Comparison of ENCODE assay signal across 8 cellular contexts in genomic region chr19:19539738-19540703, GRCh38. TPM values are rescaled to one million over a fixed set of nuclear protein-coding genes. Genes with fewer than 3 reads are reported as not detected.
A peak's percentile ranks its signal among the peaks of the same experiment; 100 is the strongest.
DNase-seq lines count a peak whose midpoint lies in the region; ATAC-seq, FAIRE-seq and TF ChIP-seq lines count a peak whose summit lies in the region.

No MANE protein-coding gene starts in this region.

- H4K91ac ChIP-seq in H1 (replicated peaks; ENCODE audit: insufficient read length, low read length) = no peak overlapping the region

- H3K4me3 Mint-ChIP-seq in activated CD4-positive, alpha-beta memory T cell treated with anti-CD3 and anti-CD28 coated beads, Interleukin-2, amount 10 ng/mL, durations not matched to agents 7 days and 5 days = peak overlapping the region; percentile 43

- TF ChIP-seq POLR2A in H1 (IDR thresholded peaks at IDR 0.05; ENCODE audit: control extremely low read depth in 1 of 2, low read depth in 2 of 2, low read length in 2 of 2) (no peak), transverse colon (IDR thresholded peaks at IDR 0.05) (no peak)

- 0 out of 2 replicates have a peak overlapping the region, but pooled peaks have one; percentile 81 for H2BK15ac ChIP-seq in H1 (ENCODE audit: low read length)

- H2BK120ac ChIP-seq in H1 (replicated peaks; ENCODE audit: low read depth, low read length) = no peak overlapping the region

- H3K9me3 ChIP-seq in H1 (ENCODE audit: insufficient read depth in 2 of 2, low read depth in 1 of 2, low read length in 1 of 2) = peaks cover 0 to 4% of the 10 kb centered on the region in 2 experiments; a peak in 1 of 4 replicates
- no peaks in the 10 kb centered on the region for H3K9me3 ChIP-seq in neutrophil
- H3K9me3 ChIP-seq in transverse colon = no peaks in the 10 kb centered on the region

- H3K14ac ChIP-seq in H1 (ENCODE audit: insufficient read length) = no peak overlapping the region

- TF ChIP-seq RAD21 in H1 (IDR thresholded peaks at IDR 0.05 in 1 of 2, conservative IDR thresholded peaks at IDR 0.05 in 1 of 2; ENCODE audit: low read depth in 2 of 2, low read length in 2 of 2) = no peak

- H3K23ac ChIP-seq in H1 (ENCODE audit: insufficient read length) = no peak overlapping the region

- H3K4ac ChIP-seq in H1 (replicated peaks; ENCODE audit: insufficient read length, low read depth, low read length) = no peak overlapping the region

- 0 out of 2 replicates have a peak overlapping the region, but pooled peaks have one; percentile 39 for H2AK5ac ChIP-seq in H1 (ENCODE audit: low read depth, low read length)

- H3K23me2 ChIP-seq in H1 (ENCODE audit: low read depth, low read length) = peaks cover 9% of the 10 kb centered on the region; the same call in 1 of the 2 replicates

- H3K27ac ChIP-seq in H1 (ENCODE audit: low read depth, low read length) (no peak overlapping the region), neutrophil (peak overlapping the region; percentile 44), transverse colon (no peak overlapping the region)

- no peak for ATAC-seq in HG03442 (IDR thresholded peaks at IDR 0.05; ENCODE audit: unreplicated experiment)

- no peak overlapping the region; the same call in 1 of the 2 replicates for H4K8ac ChIP-seq in H1 (ENCODE audit: extremely low read depth, insufficient read depth, low read length)

- H3K4me3 ChIP-seq in H1 (ENCODE audit: extremely low read depth in 1 of 4, insufficient read depth in 2 of 4, low read depth in 3 of 4, low read length in 4 of 4) (peak overlapping the region; percentile 3 to 55 (median 46); a peak in 5 of 8 replicates), neutrophil (ENCODE audit: low read depth in 1 of 2, low read length in 1 of 2) (peak overlapping the region; percentile 62 to 64), transverse colon (peak overlapping the region in 1 of 4 donors; percentile 15)

- in situ Hi-C loops in transverse colon (cut with MboI; ENCODE audit: low pct_ligation_motif_present in 1 of 4, low pct_unique_long_range_greater_than_20kb in 1 of 4, low sequenced_read_pairs in 3 of 4) = loop anchor here (10.0 to 25.0 kb wide), 4 partner anchors 97 to 747 kb away; partner anchors contain the start of genes GMIP (in 3 of the 4) and LPAR2 (in 1 of the 4)

- no peak overlapping the region for H3K18ac ChIP-seq in H1 (ENCODE audit: extremely low read depth, low read length)

- DNase-seq in HPDE6-E6E7 (ENCODE audit: extremely low spot score) (peak; percentile 64), H1 (ENCODE audit: low read depth in 1 of 2, low spot score in 2 of 2) (peak; percentile 81 to 94), transverse colon (peak; percentile 72), NCI-H2029 treated with DMSO at 0.1 percent for 48 hours (lab: John Stamatoyannopoulos, UW) (no peak), C1 segment of cervical spinal cord (lab: John Stamatoyannopoulos, UW) (no peak)
- peak; percentile 73 for DNase-seq in activated CD4-positive, alpha-beta memory T cell treated with anti-CD3 and anti-CD28 coated beads, Interleukin-2, amount 10 ng/mL, durations not matched to agents 7 days and 5 days

- TF ChIP-seq EP300 in H1 (IDR thresholded peaks at IDR 0.05; ENCODE audit: borderline replicate concordance in 1 of 2, low read depth in 2 of 2, low read length in 2 of 2) (no peak), transverse colon (IDR thresholded peaks at IDR 0.05; ENCODE audit: low read depth) (no peak)

- H3K4me1 Mint-ChIP-seq in activated CD4-positive, alpha-beta memory T cell treated with anti-CD3 and anti-CD28 coated beads, Interleukin-2, amount 10 ng/mL, durations not matched to agents 7 days and 5 days = peaks cover 27% of the 10 kb centered on the region

- peak overlapping the region; percentile 27; the same call in 1 of the 2 replicates for H2BK12ac ChIP-seq in H1 (ENCODE audit: low read depth, low read length)

- TF ChIP-seq CTCF in H1 (IDR thresholded peaks at IDR 0.05; ENCODE audit: control extremely low read depth in 1 of 3, insufficient read depth in 1 of 3, low read depth in 1 of 3, low read length in 3 of 3) (no peak), neutrophil (IDR thresholded peaks at IDR 0.05) (peak; percentile 12), transverse colon (IDR thresholded peaks at IDR 0.05) (no peak)

- peak overlapping the region; percentile 52 to 66 for H3K4me2 ChIP-seq in H1 (ENCODE audit: insufficient read depth in 1 of 2, low read depth in 2 of 2, low read length in 2 of 2)

- H3K36me3 ChIP-seq in H1 (ENCODE audit: control insufficient read depth in 2 of 4, insufficient read depth in 4 of 4, low read length in 3 of 4) = no peaks in the 10 kb centered on the region
- no peaks in the 10 kb centered on the region for H3K36me3 ChIP-seq in neutrophil
- no peaks in the 10 kb centered on the region for H3K36me3 ChIP-seq in transverse colon

- no peaks in the 10 kb centered on the region for H3K9me3 Mint-ChIP-seq in activated CD4-positive, alpha-beta memory T cell treated with anti-CD3 and anti-CD28 coated beads, Interleukin-2, amount 10 ng/mL, durations not matched to agents 7 days and 5 days

- POLR2A ChIA-PET in activated CD4-positive, alpha-beta memory T cell treated with anti-CD3 and anti-CD28 coated beads, Interleukin-2, amount 10 ng/mL, durations not matched to agents 7 days and 5 days (lab: Charles Lee) = interaction anchor here (1.3 to 1.4 kb wide), 2 partner anchors 8 to 281 kb away, joined by 3 read pairs; partner anchors contain the start of gene ZNF506
- POLR2A ChIA-PET in H1 (lab: Charles Lee; ENCODE audit: partially characterized antibody) = interaction anchor here (0.7 to 1.6 kb wide), 4 partner anchors 8 to 110 kb away, joined by 4 to 6 read pairs (median 5); no protein-coding TSS in a partner anchor

- H3K4me1 ChIP-seq in H1 (replicated peaks in 1 of 4; ENCODE audit: control insufficient read depth in 3 of 4, insufficient read depth in 4 of 4, low read length in 3 of 4) (peaks cover 0 to 8% (median 3%) of the 10 kb centered on the region in 4 experiments; a peak in 3 of 7 replicates), neutrophil (ENCODE audit: control insufficient read depth in 1 of 2, insufficient read depth in 1 of 2, low read depth in 1 of 2, low read length in 1 of 2) (peaks cover 43 to 46% of the 10 kb centered on the region in 2 experiments), transverse colon (peaks cover 16 to 35% (median 27%) of the 10 kb centered on the region in 4 donors)

- H3K9ac ChIP-seq in H1 (replicated peaks in 1 of 4; ENCODE audit: extremely low read depth in 1 of 4, low read depth in 3 of 4, low read length in 3 of 4) = no peak overlapping the region

- H2AFZ ChIP-seq in H1 (ENCODE audit: low read length) = no peak overlapping the region

- H2BK20ac ChIP-seq in H1 (ENCODE audit: low read length) = no peak overlapping the region

- H4K20me1 ChIP-seq in H1 (replicated peaks in 1 of 2; ENCODE audit: control insufficient read depth in 1 of 2, insufficient read depth in 2 of 2, low read length in 2 of 2) = peaks cover 3% of the 10 kb centered on the region in 2 experiments

- H3K27me3 ChIP-seq in H1 (replicated peaks in 1 of 4; ENCODE audit: control insufficient read depth in 3 of 4, extremely low read depth in 1 of 4, insufficient read depth in 3 of 4, low read length in 3 of 4) (peaks cover 6 to 26% (median 20%) of the 10 kb centered on the region in 4 experiments), neutrophil (peaks cover 52% of the 10 kb centered on the region), transverse colon (peaks cover 72% of the 10 kb centered on the region)

- no peaks in the 10 kb centered on the region for H3K79me2 ChIP-seq in H1 (ENCODE audit: control insufficient read depth in 1 of 2, insufficient read depth in 2 of 2, low read length in 2 of 2)

- 81% methylated on average over 53 of the region's 89 CpGs; no CpG with 5 or more reads in 1 of the 2 experiments for WGBS in H1 (ENCODE audit: extremely low coverage in 1 of 2, insufficient coverage in 1 of 2, insufficient read length in 1 of 2, insufficient replicate concordance in 2 of 2, low coverage in 1 of 2, low lambda C conversion rate in 2 of 2, missing lambda C conversion rate in 1 of 2), 2 experiments
- WGBS in transverse colon (ENCODE audit: low coverage in 1 of 2), 2 donors = 28% methylated on average over 63 of the region's 89 CpGs; no CpG with 5 or more reads in 1 of the 2 donors

- no peak overlapping the region for H3K27ac Mint-ChIP-seq in activated CD4-positive, alpha-beta memory T cell treated with anti-CD3 and anti-CD28 coated beads, Interleukin-2, amount 10 ng/mL, durations not matched to agents 7 days and 5 days

- no peak for FAIRE-seq in H1 (lab: Jason Lieb, UNC)

- CTCF ChIA-PET in activated CD4-positive, alpha-beta memory T cell treated with anti-CD3 and anti-CD28 coated beads, Interleukin-2, amount 10 ng/mL, durations not matched to agents 7 days and 5 days (lab: Charles Lee) = interaction anchor here (1.2 kb wide), 1 partner anchor 14 kb away, joined by 8 read pairs; no protein-coding TSS in a partner anchor
- CTCF ChIA-PET in H1 (lab: Charles Lee; ENCODE audit: partially characterized antibody) = interaction anchor here (0.7 to 8.2 kb wide), 7 partner anchors 10 to 177 kb away, joined by 3 to 104 read pairs (median 4); partner anchors contain the start of gene NDUFA13

- H4K5ac ChIP-seq in H1 (ENCODE audit: insufficient read length, low read depth, low read length) = no peak overlapping the region

- peaks cover 22% of the 10 kb centered on the region for H3K27me3 Mint-ChIP-seq in activated CD4-positive, alpha-beta memory T cell treated with anti-CD3 and anti-CD28 coated beads, Interleukin-2, amount 10 ng/mL, durations not matched to agents 7 days and 5 days

- no peaks in the 10 kb centered on the region for H3K36me3 Mint-ChIP-seq in activated CD4-positive, alpha-beta memory T cell treated with anti-CD3 and anti-CD28 coated beads, Interleukin-2, amount 10 ng/mL, durations not matched to agents 7 days and 5 days (ENCODE audit: low read depth)

- H2BK5ac ChIP-seq in H1 (ENCODE audit: low read depth, low read length) = no peak overlapping the region

- intact Hi-C loops in transverse colon (cut with DNase I; ENCODE audit: low total_unique reads) = loop anchor here (10.0 kb wide), 1 partner anchor 415 kb away; no protein-coding TSS in a partner anchor

- no peak overlapping the region for H3K56ac ChIP-seq in H1 (replicated peaks; ENCODE audit: insufficient read length, low read depth, low read length)

- no peaks in the 10 kb centered on the region for H3K79me1 ChIP-seq in H1 (ENCODE audit: low read depth, low read length)

RNA-seq across cellular contexts. Expression of gene CILP2, which starts 2.0 kb away (rescaled TPM):
- total RNA-seq in activated CD4-positive, alpha-beta memory T cell treated with anti-CD3 and anti-CD28 coated beads, Interleukin-2, amount 10 ng/mL, durations not matched to agents 7 days and 5 days = under 1 TPM in 1 of 2 experiments, not detected in 1; 0.08 TPM
- 5.8 and 5.9 TPM in 2 replicates for total RNA-seq in H1 (2021; fragmentation: NEBNext Ultra II Directional; extraction: Animal tissue kit (Norgen Biotek cat#: 25700))
- 4.4 and 8.2 TPM in 2 replicates for polyA plus RNA-seq in H1 (2011; rRNA removed)
- polyA plus RNA-seq in H1 (2011; cell fraction: cytosol; rRNA removed) = 4.4 TPM
- 11.5 TPM for polyA plus RNA-seq in H1 (2011; cell fraction: nucleus; rRNA removed)
- polyA plus RNA-seq in H1 (2012, experiment 1 of 2) = 2.7 to 4.9 TPM (median 4.1 TPM) in 4 replicates
- polyA plus RNA-seq in H1 (2012, experiment 2 of 2) = 5.0 TPM
- 14.1 TPM for polyA plus RNA-seq in H1 (2013, experiment 1 of 2)
- polyA plus RNA-seq in H1 (2013, experiment 2 of 2) = 10.8 TPM
- 1.6 and 1.9 TPM in 2 replicates for polyA minus RNA-seq in H1 (2011; rRNA and poly(A)+ RNA removed)
- 4.0 TPM for polyA minus RNA-seq in H1 (2011; cell fraction: cytosol; rRNA and poly(A)+ RNA removed)
- polyA minus RNA-seq in H1 (2011; cell fraction: nucleus; rRNA and poly(A)+ RNA removed) = 4.1 TPM
- total RNA-seq in transverse colon = under 1 TPM in 1 of 4 donors, not detected in 3; 0.48 TPM

RNA-seq across cellular contexts. Expression of gene YJEFN3, which starts 11.3 kb away (rescaled TPM):
- total RNA-seq in activated CD4-positive, alpha-beta memory T cell treated with anti-CD3 and anti-CD28 coated beads, Interleukin-2, amount 10 ng/mL, durations not matched to agents 7 days and 5 days = 1 to 10 TPM; 8.2 to 8.7 TPM
- total RNA-seq in H1 (2021; fragmentation: NEBNext Ultra II Directional; extraction: Animal tissue kit (Norgen Biotek cat#: 25700)) = 5.0 and 5.7 TPM in 2 replicates
- 9.4 and 17.2 TPM in 2 replicates for polyA plus RNA-seq in H1 (2011; rRNA removed)
- 11.9 TPM for polyA plus RNA-seq in H1 (2011; cell fraction: cytosol; rRNA removed)
- 42.5 TPM for polyA plus RNA-seq in H1 (2011; cell fraction: nucleus; rRNA removed)
- polyA plus RNA-seq in H1 (2012, experiment 1 of 2) = 9.3 to 12.5 TPM (median 12.0 TPM) in 4 replicates
- 5.3 TPM for polyA plus RNA-seq in H1 (2012, experiment 2 of 2)
- 5.6 TPM for polyA plus RNA-seq in H1 (2013, experiment 1 of 2)
- polyA plus RNA-seq in H1 (2013, experiment 2 of 2) = 5.0 TPM
- polyA minus RNA-seq in H1 (2011; rRNA and poly(A)+ RNA removed) = 0.71 and 1.0 TPM in 2 replicates
- polyA minus RNA-seq in H1 (2011; cell fraction: cytosol; rRNA and poly(A)+ RNA removed) = 1.5 TPM
- polyA minus RNA-seq in H1 (2011; cell fraction: nucleus; rRNA and poly(A)+ RNA removed) = 3.4 TPM
- total RNA-seq in transverse colon = 1 to 10 TPM; 3.5 to 6.0 (median 4.0) TPM

RNA-seq across cellular contexts. Expression of gene NDUFA13, which starts 24.0 kb away (rescaled TPM):
- 100 to 1,000 TPM; 371 to 388 TPM for total RNA-seq in activated CD4-positive, alpha-beta memory T cell treated with anti-CD3 and anti-CD28 coated beads, Interleukin-2, amount 10 ng/mL, durations not matched to agents 7 days and 5 days
- 413 and 425 TPM in 2 replicates for total RNA-seq in H1 (2021; fragmentation: NEBNext Ultra II Directional; extraction: Animal tissue kit (Norgen Biotek cat#: 25700))
- 1,105 and 1,309 TPM in 2 replicates for polyA plus RNA-seq in H1 (2011; rRNA removed)
- 1,197 TPM for polyA plus RNA-seq in H1 (2011; cell fraction: cytosol; rRNA removed)
- polyA plus RNA-seq in H1 (2011; cell fraction: nucleus; rRNA removed) = 627 TPM
- 415 to 713 TPM (median 615 TPM) in 4 replicates for polyA plus RNA-seq in H1 (2012, experiment 1 of 2)
- 1,304 TPM for polyA plus RNA-seq in H1 (2012, experiment 2 of 2)
- 247 TPM for polyA plus RNA-seq in H1 (2013, experiment 1 of 2)
- 247 TPM for polyA plus RNA-seq in H1 (2013, experiment 2 of 2)
- 97.5 and 101 TPM in 2 replicates for polyA minus RNA-seq in H1 (2011; rRNA and poly(A)+ RNA removed)
- polyA minus RNA-seq in H1 (2011; cell fraction: cytosol; rRNA and poly(A)+ RNA removed) = 111 TPM
- 98.8 TPM for polyA minus RNA-seq in H1 (2011; cell fraction: nucleus; rRNA and poly(A)+ RNA removed)
- 100 to 1,000 TPM in 1 of 4 donors, 10 to 100 TPM in 3; 21.1 to 100 (median 76.0) TPM for total RNA-seq in transverse colon

RNA-seq across cellular contexts. Expression of gene TSSK6, which starts 24.7 kb away (rescaled TPM):
- 1 to 10 TPM; 5.3 to 5.7 TPM for total RNA-seq in activated CD4-positive, alpha-beta memory T cell treated with anti-CD3 and anti-CD28 coated beads, Interleukin-2, amount 10 ng/mL, durations not matched to agents 7 days and 5 days
- total RNA-seq in H1 (2021; fragmentation: NEBNext Ultra II Directional; extraction: Animal tissue kit (Norgen Biotek cat#: 25700)) = 2.9 and 3.6 TPM in 2 replicates
- 7.8 and 12.1 TPM in 2 replicates for polyA plus RNA-seq in H1 (2011; rRNA removed)
- 6.9 TPM for polyA plus RNA-seq in H1 (2011; cell fraction: cytosol; rRNA removed)
- polyA plus RNA-seq in H1 (2011; cell fraction: nucleus; rRNA removed) = 9.3 TPM
- polyA plus RNA-seq in H1 (2012, experiment 1 of 2) = 2.1 to 4.3 TPM (median 3.4 TPM) in 4 replicates
- 3.8 TPM for polyA plus RNA-seq in H1 (2012, experiment 2 of 2)
- 1.6 TPM for polyA plus RNA-seq in H1 (2013, experiment 1 of 2)
- 1.1 TPM for polyA plus RNA-seq in H1 (2013, experiment 2 of 2)
- polyA minus RNA-seq in H1 (2011; rRNA and poly(A)+ RNA removed) = 1.9 and 2.4 TPM in 2 replicates
- polyA minus RNA-seq in H1 (2011; cell fraction: cytosol; rRNA and poly(A)+ RNA removed) = 2.9 TPM
- polyA minus RNA-seq in H1 (2011; cell fraction: nucleus; rRNA and poly(A)+ RNA removed) = 8.6 TPM
- total RNA-seq in transverse colon = 10 to 100 TPM in 2 of 4 donors, 1 to 10 TPM in 2; 2.6 to 10.5 (median 6.8) TPM

Comparison
In these comparisons a context has a peak if more than half of its experiments do, and no peak if none do; other contexts are left out.
1. DNase-seq: peak in HPDE6-E6E7 (single experiment), activated CD4-positive, alpha-beta memory T cell treated with anti-CD3 and anti-CD28 coated beads, Interleukin-2, amount 10 ng/mL, durations not matched to agents 7 days and 5 days (single experiment), H1 (2 of 2) and transverse colon (single experiment); none in NCI-H2029 treated with DMSO at 0.1 percent for 48 hours (single experiment) and C1 segment of cervical spinal cord (0 of 14).